ENCODE assay signal across 39 cellular contexts in genomic region chr4:13409324-13409723, GRCh38.
"Had no signal": no experiment of that assay in that cellular context is flagged by ENCODE, and none has a peak within 500 bp of the region (broad histone marks: within the 10 kb centered on the region; RNA-seq: fewer than 3 reads in every experiment).

No MANE protein-coding gene starts in this region.

- DNase-seq: activated effector memory CD4-positive, alpha-beta T cell treated with anti-CD3 and anti-CD28 coated beads, Interleukin-2, amount 50 U/mL, for 16 hours; activated effector memory CD4-positive, alpha-beta T cell treated with Interleukin-2 at 50 U/mL for 16 hours; activated gamma-delta T cell; activated gamma-delta T cell treated with Interleukin-2 at 50 U/mL for 16 hours; activated naive CD4-positive, alpha-beta T cell; activated naive CD4-positive, alpha-beta T cell treated with anti-CD3 and anti-CD28 coated beads for 36 hours; activated naive CD4-positive, alpha-beta T cell treated with anti-CD3 and anti-CD28 coated beads, Interleukin-2, amount 10 ng/mL, durations not matched to agents 7 days and 5 days; activated naive CD4-positive, alpha-beta T cell treated with anti-CD3 and anti-CD28 coated beads, Interleukin-2, amount 50 U/mL, for 16 hours; activated naive CD4-positive, alpha-beta T cell treated with Interleukin-2 at 50 U/mL for 16 hours; activated naive CD8-positive, alpha-beta T cell treated with anti-CD3 and anti-CD28 coated beads for 36 hours; activated naive CD8-positive, alpha-beta T cell treated with anti-CD3 and anti-CD28 coated beads, Interleukin-2, amount 10 ng/mL, durations not matched to agents 7 days and 5 days; activated naive CD8-positive, alpha-beta T cell treated with anti-CD3 and anti-CD28 coated beads, Interleukin-2, amount 50 U/mL, for 24 hours; activated T-cell treated with anti-CD3 and anti-CD28 coated beads, Interleukin-2, amount 50 U/mL, for 24 hours; activated T-cell treated with anti-CD3 and anti-CD28 coated beads, Interleukin-2, amount 50 U/mL, for 4 hours; activated T-cell treated with anti-CD3 and anti-CD28 coated beads, Interleukin-2, amount 50 U/mL, for 48 hours; activated T-cell treated with anti-CD3 and anti-CD28 coated beads, Interleukin-2, amount 50 U/mL, for 72 hours; adrenal gland; amniotic stem cell; amygdala; anterior cingulate cortex; aorta; body of pancreas; brain microvascular endothelial cell; caudate nucleus; central memory CD4-positive, alpha-beta T cell; cerebellar nuclear complex had no signal

- H3K27ac Mint-ChIP-seq: activated naive CD4-positive, alpha-beta T cell treated with anti-CD3 and anti-CD28 coated beads for 36 hours; activated naive CD4-positive, alpha-beta T cell treated with anti-CD3 and anti-CD28 coated beads, Interleukin-2, amount 10 ng/mL, durations not matched to agents 7 days and 5 days; activated naive CD4-positive, alpha-beta T cell treated with anti-CD3 and anti-CD28 coated beads, Interleukin-2, amount 50 U/mL, for 24 hours; activated naive CD4-positive, alpha-beta T cell treated with anti-CD3 and anti-CD28 coated beads, Interleukin-2, amount 50 U/mL, for 72 hours; activated naive CD8-positive, alpha-beta T cell; activated naive CD8-positive, alpha-beta T cell treated with anti-CD3 and anti-CD28 coated beads for 36 hours; activated naive CD8-positive, alpha-beta T cell treated with anti-CD3 and anti-CD28 coated beads, Interleukin-2, amount 10 ng/mL, durations not matched to agents 7 days and 5 days; activated naive CD8-positive, alpha-beta T cell treated with anti-CD3 and anti-CD28 coated beads, Interleukin-2, amount 50 U/mL, for 24 hours; activated T-cell treated with anti-CD3 and anti-CD28 coated beads, Interleukin-2, amount 50 U/mL, for 24 hours; activated T-cell treated with anti-CD3 and anti-CD28 coated beads, Interleukin-2, amount 50 U/mL, for 72 hours; activated T-helper 1 cell treated with anti-CD3 and anti-CD28 coated beads, Interleukin-12 subunit alpha, Interleukin-12 subunit beta, Interleukin-2, Interleukin-4 antibody, amounts not matched to agents 30 ng/mL and 10 ng/mL and 1 ng/mL, durations not matched to agents 14 hours and 24 hours and 36 hours; activated T-helper 17 cell treated with anti-CD3 and anti-CD28 coated beads, Interleukin-2, amount 50 U/mL, for 72 hours; activated T-helper 2 cell treated with anti-CD3 and anti-CD28 coated beads, Interferon-gamma antibody, Interleukin-2, Interleukin-4, amounts not matched to agents 10 μg/mL and 5 μg/mL and 100 μg/mL, durations not matched to agents 14 hours and 24 hours and 36 hours; brain had no signal

- H3K36me3 ChIP-seq: adrenal gland, ascending aorta, brain microvascular endothelial cell, cardiac muscle cell had no signal

- FAIRE-seq: astrocyte, bronchial epithelial cell had no signal

- ATAC-seq: activated naive CD4-positive, alpha-beta T cell treated with anti-CD3 and anti-CD28 coated beads, Interleukin-2, amount 50 U/mL, for 72 hours; activated naive CD8-positive, alpha-beta T cell treated with anti-CD3 and anti-CD28 coated beads, Interleukin-2, amount 50 U/mL, for 24 hours; activated T-cell treated with anti-CD3 and anti-CD28 coated beads, Interleukin-2, amount 50 U/mL, for 4 hours; activated T-cell treated with anti-CD3 and anti-CD28 coated beads, Interleukin-2, amount 50 U/mL, for 72 hours; activated T-helper 17 cell treated with anti-CD3 and anti-CD28 coated beads, Interleukin-2, amount 50 U/mL, for 72 hours; body of pancreas had no signal

- H3K27me3 Mint-ChIP-seq: activated naive CD4-positive, alpha-beta T cell treated with anti-CD3 and anti-CD28 coated beads, Interleukin-2, amount 10 ng/mL, durations not matched to agents 7 days and 5 days; activated naive CD4-positive, alpha-beta T cell treated with anti-CD3 and anti-CD28 coated beads, Interleukin-2, amount 50 U/mL, for 24 hours; activated naive CD8-positive, alpha-beta T cell; activated naive CD8-positive, alpha-beta T cell treated with anti-CD3 and anti-CD28 coated beads for 36 hours; activated naive CD8-positive, alpha-beta T cell treated with anti-CD3 and anti-CD28 coated beads, Interleukin-2, amount 10 ng/mL, durations not matched to agents 7 days and 5 days; activated naive CD8-positive, alpha-beta T cell treated with anti-CD3 and anti-CD28 coated beads, Interleukin-2, amount 50 U/mL, for 24 hours; activated T-cell treated with anti-CD3 and anti-CD28 coated beads, Interleukin-2, amount 50 U/mL, for 24 hours; activated T-helper 17 cell treated with anti-CD3 and anti-CD28 coated beads, Interleukin-2, amount 50 U/mL, for 72 hours; brain; central memory CD8-positive, alpha-beta T cell had no signal

- H3K9me3 ChIP-seq: adrenal gland, ascending aorta, body of pancreas, breast epithelium had no signal

- H3K4me3 ChIP-seq: adrenal gland, ascending aorta, body of pancreas, breast epithelium, cardiac muscle cell had no signal

- H3K4me3 Mint-ChIP-seq: activated naive CD4-positive, alpha-beta T cell treated with anti-CD3 and anti-CD28 coated beads for 36 hours; activated naive CD4-positive, alpha-beta T cell treated with anti-CD3 and anti-CD28 coated beads, Interleukin-2, amount 10 ng/mL, durations not matched to agents 7 days and 5 days; activated naive CD4-positive, alpha-beta T cell treated with anti-CD3 and anti-CD28 coated beads, Interleukin-2, amount 50 U/mL, for 24 hours; activated naive CD8-positive, alpha-beta T cell; activated naive CD8-positive, alpha-beta T cell treated with anti-CD3 and anti-CD28 coated beads for 36 hours; activated naive CD8-positive, alpha-beta T cell treated with anti-CD3 and anti-CD28 coated beads, Interleukin-2, amount 10 ng/mL, durations not matched to agents 7 days and 5 days; activated naive CD8-positive, alpha-beta T cell treated with anti-CD3 and anti-CD28 coated beads, Interleukin-2, amount 50 U/mL, for 24 hours; activated T-cell treated with anti-CD3 and anti-CD28 coated beads, Interleukin-2, amount 50 U/mL, for 24 hours; activated T-cell treated with anti-CD3 and anti-CD28 coated beads, Interleukin-2, amount 50 U/mL, for 4 hours; activated T-cell treated with anti-CD3 and anti-CD28 coated beads, Interleukin-2, amount 50 U/mL, for 72 hours; activated T-helper 1 cell treated with anti-CD3 and anti-CD28 coated beads, Interleukin-12 subunit alpha, Interleukin-12 subunit beta, Interleukin-2, Interleukin-4 antibody, amounts not matched to agents 30 ng/mL and 10 ng/mL and 1 ng/mL, durations not matched to agents 14 hours and 24 hours and 36 hours; activated T-helper 17 cell treated with anti-CD3 and anti-CD28 coated beads, Interleukin-2, amount 50 U/mL, for 72 hours; brain; central memory CD8-positive, alpha-beta T cell had no signal

- H3K27ac ChIP-seq: adrenal gland, ascending aorta, body of pancreas, brain microvascular endothelial cell, breast epithelium, cardiac muscle cell had no signal

- H3K4me1 Mint-ChIP-seq: activated naive CD4-positive, alpha-beta T cell treated with anti-CD3 and anti-CD28 coated beads, Interleukin-2, amount 10 ng/mL, durations not matched to agents 7 days and 5 days had no signal

- H3K27me3 ChIP-seq: adrenal gland, ascending aorta, body of pancreas, brain microvascular endothelial cell, breast epithelium, cardiac muscle cell had no signal
